8 cellular contexts compared by ENCODE assay signal in genomic region chr2:85134255-85135065, GRCh38. TPM values are rescaled to one million over a fixed set of nuclear protein-coding genes. Genes with fewer than 3 reads are reported as not detected.
A peak's percentile ranks its signal among the peaks of the same experiment; 100 is the strongest.
DNase-seq lines count a peak whose midpoint lies in the region; ATAC-seq, FAIRE-seq and TF ChIP-seq lines count a peak whose summit lies in the region.

No MANE protein-coding gene starts in this region.

- H3K27me3 Mint-ChIP-seq in HFFc6 (ENCODE audit: insufficient read depth) (no peaks in the 10 kb centered on the region; the same call in 1 of the 2 replicates), astrocyte (ENCODE audit: low read depth, unreplicated experiment) (no peaks in the 10 kb centered on the region)

- H3K9ac ChIP-seq in astrocyte (ENCODE audit: low read length) = peak overlapping the region; percentile 80
- peak overlapping the region; percentile 92 for H3K9ac ChIP-seq in iPS-15b (ENCODE audit: low read depth, low read length)

- H3K4me2 ChIP-seq in astrocyte (ENCODE audit: low read length) = peak overlapping the region; percentile 87

- H3K27me3 ChIP-seq in astrocyte (ENCODE audit: insufficient read depth, low read length) (no peaks in the 10 kb centered on the region), iPS-15b (ENCODE audit: control insufficient read depth, insufficient read depth, low read length) (no peaks in the 10 kb centered on the region)

- H3K4me3 Mint-ChIP-seq in HFFc6 = peak overlapping the region; percentile 53; the same call in 1 of the 2 replicates
- H3K4me3 Mint-ChIP-seq in astrocyte (ENCODE audit: unreplicated experiment) = peak overlapping the region; percentile 89

- H2AFZ ChIP-seq in astrocyte (ENCODE audit: low read depth, low read length) = peak overlapping the region; percentile 93

- H3K27ac ChIP-seq in astrocyte (ENCODE audit: low read depth, low read length) (no peak overlapping the region), skin epidermis (peak overlapping the region in 15 of 21 experiments; percentile 5 to 90 (median 59))

- TF ChIP-seq CTCF in HFFc6 (IDR thresholded peaks at IDR 0.05) (no peak), astrocyte (IDR thresholded peaks at IDR 0.05; ENCODE audit: insufficient read depth, low read depth, low read length) (no peak)

- ATAC-seq in GM18867 (IDR thresholded peaks at IDR 0.05; ENCODE audit: unreplicated experiment) (no peak), GM21367 (IDR thresholded peaks at IDR 0.05; ENCODE audit: unreplicated experiment) (no peak), HG03342 (IDR thresholded peaks at IDR 0.05; ENCODE audit: unreplicated experiment) (no peak)

- H3K9me3 Mint-ChIP-seq in HFFc6 (no peaks in the 10 kb centered on the region), astrocyte (ENCODE audit: unreplicated experiment) (no peaks in the 10 kb centered on the region)

- H3K79me2 ChIP-seq in astrocyte (ENCODE audit: insufficient read depth, low read length) = peaks cover 3% of the 10 kb centered on the region

- H3K4me1 Mint-ChIP-seq in HFFc6 (ENCODE audit: low read depth) (peaks cover 16% of the 10 kb centered on the region), astrocyte (ENCODE audit: low read depth, unreplicated experiment) (peaks cover 15% of the 10 kb centered on the region)

- DNase-seq in HFFc6 = no peak
- peak; percentile 35 for DNase-seq in astrocyte (ENCODE audit: low read depth)
- no peak for DNase-seq in NCI-H1048 (lab: John Stamatoyannopoulos, UW)

- H3K36me3 Mint-ChIP-seq in HFFc6 (ENCODE audit: low read depth) = no peaks in the 10 kb centered on the region
- H3K36me3 Mint-ChIP-seq in astrocyte (ENCODE audit: low read depth, unreplicated experiment) = peaks cover 7% of the 10 kb centered on the region

- H3K9me3 ChIP-seq in astrocyte (ENCODE audit: insufficient read depth, low read depth, low read length) (no peaks in the 10 kb centered on the region), iPS-15b (ENCODE audit: control insufficient read depth, insufficient read depth, low read length) (no peaks in the 10 kb centered on the region)

- FAIRE-seq in astrocyte (lab: Jason Lieb, UNC) = no peak

- no peaks in the 10 kb centered on the region for H3K36me3 ChIP-seq in astrocyte (ENCODE audit: insufficient read depth, low read length)
- no peaks in the 10 kb centered on the region for H3K36me3 ChIP-seq in iPS-15b (ENCODE audit: control insufficient read depth, insufficient read depth, low read length)

- H3K27ac Mint-ChIP-seq in HFFc6 (no peak overlapping the region), astrocyte (ENCODE audit: unreplicated experiment) (no peak overlapping the region)

- peaks cover 43% of the 10 kb centered on the region for H4K20me1 ChIP-seq in astrocyte (ENCODE audit: insufficient read depth, low read length)

- H3K4me3 ChIP-seq in astrocyte (ENCODE audit: insufficient read depth, low read depth, low read length) = peak overlapping the region; percentile 75
- peak overlapping the region; percentile 87 for H3K4me3 ChIP-seq in iPS-15b (ENCODE audit: low read depth, low read length)
- peak overlapping the region; percentile 42 to 67 (median 55) for H3K4me3 ChIP-seq in skin epidermis

- H3K4me1 ChIP-seq in astrocyte (ENCODE audit: insufficient read depth, low read length) = peaks cover 10% of the 10 kb centered on the region
- H3K4me1 ChIP-seq in iPS-15b (ENCODE audit: control insufficient read depth, insufficient read depth, low read length) = peaks cover 16% of the 10 kb centered on the region

RNA-seq across cellular contexts. Expression of gene TCF7L1, which starts 1.3 kb away (rescaled TPM):
- total RNA-seq in HFFc6 (2021; fragmentation: NEBNext Ultra II Directional; extraction: Animal tissue kit (Norgen Biotek cat#: 25700)) = 10 to 100 TPM in 1 of 6 experiments, 1 to 10 TPM in 5; 2.6 to 10.3 (median 9.4) TPM
- 27.2 and 30.8 TPM in 2 replicates for total RNA-seq in astrocyte
